In genomic region chr1:10864776-10865175, GRCh38 we compare ENCODE assay signal across 19 cellular contexts.
DNase-seq lines count a peak whose midpoint lies in the region; ATAC-seq, FAIRE-seq and TF ChIP-seq lines count a peak whose summit lies in the region.
"Had no signal": no experiment of that assay in that cellular context is flagged by ENCODE, and none has a peak within 500 bp of the region (broad histone marks: within the 10 kb centered on the region; RNA-seq: fewer than 3 reads in every experiment).

No MANE protein-coding gene starts in this region.

- TF ChIP-seq POLR2A in K562 (conservative IDR thresholded peaks at IDR 0.05), result no peak

- DNase-seq in H7, result peak; percentile 18
- DNase-seq in K562 (ENCODE audit: extremely low read depth in 1 of 4, low spot score in 3 of 4), result no peak
- DNase-seq in nephron progenitor cell, result no peak
- DNase-seq in type B pancreatic cell (ENCODE audit: extremely low spot score, unreplicated experiment), result no peak
- DNase-seq in NCI-H345 (lab: John Stamatoyannopoulos, UW), result no peak
- DNase-seq in stimulated activated naive B cell treated with anti-CD40 and anti-IgM and Interleukin-4, amounts not matched to agents 10 μg/mL and 1 μg/mL and 100 μg/mL, for 72 hours, result no peak
- DNase-seq: BE2C; Caco-2; CD4-positive, alpha-beta memory T cell; DND-41; GDM1; GOT3; HFFc6 had no signal

- H3K27ac Mint-ChIP-seq in nephron progenitor cell (no peak overlapping the region), type B pancreatic cell (no peak overlapping the region)
- H3K27ac Mint-ChIP-seq in stimulated activated naive B cell treated with anti-CD40 and anti-IgM and Interleukin-4, amounts not matched to agents 10 μg/mL and 1 μg/mL and 100 μg/mL, for 72 hours, result no peak overlapping the region
- H3K27ac Mint-ChIP-seq: HFFc6 had no signal

- peaks cover 19% of the 10 kb centered on the region; the same call in 1 of the 2 replicates for H4K20me1 ChIP-seq in K562 (replicated peaks; ENCODE audit: control insufficient read depth, insufficient read depth, low read length)

- no peaks in the 10 kb centered on the region for H3K9me3 ChIP-seq in K562 (replicated peaks; ENCODE audit: control insufficient read depth, insufficient read depth, low read depth, low read length)
- H3K9me3 ChIP-seq: A549, BE2C, Caco-2, HAP-1 had no signal

- no peak overlapping the region for H3K27ac ChIP-seq in K562 (ENCODE audit: extremely low read depth, low read depth, low read length)
- H3K27ac ChIP-seq: A549, C4-2B, HL-60 had no signal

- H3K4me3 ChIP-seq in H7 (ENCODE audit: insufficient read depth, low read depth, low read length) (no peak overlapping the region), K562 (no peak overlapping the region)
- H3K4me3 ChIP-seq: A549, HAP-1 had no signal

- under 1% methylated on average over 9 of the region's 9 CpGs for WGBS in K562 (ENCODE audit: insufficient coverage, low coverage, missing lambda C conversion rate)

- H3K27me3 ChIP-seq in H7 (ENCODE audit: control insufficient read depth, insufficient read depth, low read length) (peaks cover 39% of the 10 kb centered on the region), K562 (ENCODE audit: control insufficient read depth in 2 of 2, insufficient read depth in 2 of 2, low read length in 2 of 2) (peaks cover 48 to 81% of the 10 kb centered on the region in 2 experiments)
- H3K27me3 ChIP-seq: BE2C had no signal

- intact Hi-C loops in K562 (cut with micrococcal nuclease), result loop anchor here (5.0 to 10.0 kb wide), 2 partner anchors 37 to 170 kb away; no protein-coding TSS in a partner anchor

- peaks cover 85% of the 10 kb centered on the region for H3K27me3 Mint-ChIP-seq in nephron progenitor cell (ENCODE audit: low read depth, poor library complexity)
- peaks cover 69% of the 10 kb centered on the region for H3K27me3 Mint-ChIP-seq in type B pancreatic cell
- H3K27me3 Mint-ChIP-seq in stimulated activated naive B cell treated with anti-CD40 and anti-IgM and Interleukin-4, amounts not matched to agents 10 μg/mL and 1 μg/mL and 100 μg/mL, for 72 hours, result peaks cover 76 to 89% of the 10 kb centered on the region in 2 donors

- H3K9me3 Mint-ChIP-seq in nephron progenitor cell, result no peaks in the 10 kb centered on the region
- H3K9me3 Mint-ChIP-seq in type B pancreatic cell, result no peaks in the 10 kb centered on the region
- H3K9me3 Mint-ChIP-seq in stimulated activated naive B cell treated with anti-CD40 and anti-IgM and Interleukin-4, amounts not matched to agents 10 μg/mL and 1 μg/mL and 100 μg/mL, for 72 hours, result no peaks in the 10 kb centered on the region
- H3K9me3 Mint-ChIP-seq: CD4-positive, alpha-beta memory T cell; HFFc6 had no signal

- FAIRE-seq in K562 (lab: Jason Lieb, UNC), result no peak
- FAIRE-seq: A549, GM12892 had no signal

- peak overlapping the region; percentile 33 for H3K4me3 Mint-ChIP-seq in nephron progenitor cell
- peak overlapping the region; percentile 34 for H3K4me3 Mint-ChIP-seq in type B pancreatic cell
- H3K4me3 Mint-ChIP-seq in stimulated activated naive B cell treated with anti-CD40 and anti-IgM and Interleukin-4, amounts not matched to agents 10 μg/mL and 1 μg/mL and 100 μg/mL, for 72 hours, result no peak overlapping the region
- H3K4me3 Mint-ChIP-seq: HFFc6 had no signal

- no peak for TF ChIP-seq CTCF in K562 (IDR thresholded peaks at IDR 0.05 in 2 of 3, conservative IDR thresholded peaks at IDR 0.05 in 1 of 3; ENCODE audit: insufficient read depth in 2 of 3, low read depth in 1 of 3, low read length in 3 of 3)
- TF ChIP-seq CTCF in nephron progenitor cell (IDR thresholded peaks at IDR 0.05), result no peak
- TF ChIP-seq CTCF in type B pancreatic cell (conservative IDR thresholded peaks at IDR 0.05), result no peak

- H3K4me1 ChIP-seq in K562 (replicated peaks in 1 of 2; ENCODE audit: control insufficient read depth in 2 of 2, insufficient read depth in 2 of 2, low read length in 2 of 2), result peaks cover 0 to 13% of the 10 kb centered on the region in 2 experiments; a peak in 3 of 5 replicates

- no peak overlapping the region for H3K4me2 ChIP-seq in K562 (ENCODE audit: insufficient read depth, low read length)
- H3K4me2 ChIP-seq: A549 had no signal

- H2AFZ ChIP-seq in K562 (ENCODE audit: low read depth, low read length), result no peak overlapping the region

- CTCF ChIA-PET in K562 (lab: Yijun Ruan, JAX; ENCODE audit: low intra/inter-chr PET ratio), result no interaction called here

- in situ Hi-C loops in K562 (cut with MboI), result loop anchor here (10.0 kb wide), 1 partner anchor 270 kb away; no protein-coding TSS in a partner anchor

- no peak overlapping the region for H3K9ac ChIP-seq in K562 (ENCODE audit: insufficient read depth in 1 of 2, low read depth in 2 of 2, low read length in 2 of 2)

- H3K4me1 Mint-ChIP-seq in nephron progenitor cell (peaks cover 66% of the 10 kb centered on the region), type B pancreatic cell (ENCODE audit: unreplicated experiment) (peaks cover 45% of the 10 kb centered on the region)
- H3K4me1 Mint-ChIP-seq in stimulated activated naive B cell treated with anti-CD40 and anti-IgM and Interleukin-4, amounts not matched to agents 10 μg/mL and 1 μg/mL and 100 μg/mL, for 72 hours, result peaks cover 11 to 20% of the 10 kb centered on the region in 2 donors

- no peak for TF ChIP-seq EP300 in K562 (IDR thresholded peaks at IDR 0.05; ENCODE audit: low read length)

- ATAC-seq in K562, result no peak
- ATAC-seq in HG02970 (IDR thresholded peaks at IDR 0.05; ENCODE audit: low FRiP score, unreplicated experiment), result no peak
- ATAC-seq in stimulated activated naive B cell treated with anti-CD40 and anti-IgM and Interleukin-4, amounts not matched to agents 10 μg/mL and 1 μg/mL and 100 μg/mL, for 72 hours (replicated peaks), result no peak
- ATAC-seq: A549 had no signal

- H3K36me3 Mint-ChIP-seq in nephron progenitor cell (ENCODE audit: low read depth) (no peaks in the 10 kb centered on the region), type B pancreatic cell (no peaks in the 10 kb centered on the region)
- H3K36me3 Mint-ChIP-seq in stimulated activated naive B cell treated with anti-CD40 and anti-IgM and Interleukin-4, amounts not matched to agents 10 μg/mL and 1 μg/mL and 100 μg/mL, for 72 hours, result no peaks in the 10 kb centered on the region
- H3K36me3 Mint-ChIP-seq: CD4-positive, alpha-beta memory T cell had no signal

- BruUV-seq in K562 (replicated peaks; lab: Mats Ljungman, UMichigan), result no TSS peak

- no peaks in the 10 kb centered on the region for H3K79me2 ChIP-seq in K562 (ENCODE audit: control insufficient read depth, insufficient read depth, low read length)

- no peak for TF ChIP-seq RAD21 in K562 (CRISPR knock-in tag; conservative IDR thresholded peaks at IDR 0.05 in 1 of 2, IDR thresholded peaks at IDR 0.05 in 1 of 2)

- no peaks in the 10 kb centered on the region for H3K9me1 ChIP-seq in K562 (ENCODE audit: control insufficient read depth, insufficient read depth, low read length)

- H3K36me3 ChIP-seq in H7 (replicated peaks; ENCODE audit: control insufficient read depth, insufficient read depth, low read length), result no peaks in the 10 kb centered on the region
- no peaks in the 10 kb centered on the region for H3K36me3 ChIP-seq in K562 (ENCODE audit: control insufficient read depth, insufficient read depth, low read length)
- H3K36me3 ChIP-seq: BE2C, HAP-1 had no signal

- POLR2A ChIA-PET in K562 (lab: Yijun Ruan, JAX), result interaction anchor here (1.2 kb wide), 1 partner anchor 47 kb away, joined by 5 read pairs; no protein-coding TSS in a partner anchor

TF ChIP-seq in K562, 482 proteins besides CTCF, POLR2A, EP300 and RAD21:
- TF ChIP-seq CBX2 (IDR thresholded peaks at IDR 0.05; ENCODE audit: insufficient read depth, low read length, poor library complexity, severe bottlenecking) (peak; percentile 58), PRDM10 (IDR thresholded peaks at IDR 0.05; ENCODE audit: partially characterized antibody) (no peak), ZNF561 (CRISPR knock-in tag; conservative IDR thresholded peaks at IDR 0.05) (no peak)
TF ChIP-seq in K562: peak in this region for 1.

Comparison
In these comparisons a context has a peak if more than half of its experiments do, and no peak if none do; other contexts are left out.
1. H3K4me3 Mint-ChIP-seq: peak in nephron progenitor cell (single experiment) and type B pancreatic cell (single experiment); none in stimulated activated naive B cell treated with anti-CD40 and anti-IgM and Interleukin-4, amounts not matched to agents 10 μg/mL and 1 μg/mL and 100 μg/mL, for 72 hours (0 of 2).